ENCODE assay signal across 16 cellular contexts in the genomic region with DNA sequence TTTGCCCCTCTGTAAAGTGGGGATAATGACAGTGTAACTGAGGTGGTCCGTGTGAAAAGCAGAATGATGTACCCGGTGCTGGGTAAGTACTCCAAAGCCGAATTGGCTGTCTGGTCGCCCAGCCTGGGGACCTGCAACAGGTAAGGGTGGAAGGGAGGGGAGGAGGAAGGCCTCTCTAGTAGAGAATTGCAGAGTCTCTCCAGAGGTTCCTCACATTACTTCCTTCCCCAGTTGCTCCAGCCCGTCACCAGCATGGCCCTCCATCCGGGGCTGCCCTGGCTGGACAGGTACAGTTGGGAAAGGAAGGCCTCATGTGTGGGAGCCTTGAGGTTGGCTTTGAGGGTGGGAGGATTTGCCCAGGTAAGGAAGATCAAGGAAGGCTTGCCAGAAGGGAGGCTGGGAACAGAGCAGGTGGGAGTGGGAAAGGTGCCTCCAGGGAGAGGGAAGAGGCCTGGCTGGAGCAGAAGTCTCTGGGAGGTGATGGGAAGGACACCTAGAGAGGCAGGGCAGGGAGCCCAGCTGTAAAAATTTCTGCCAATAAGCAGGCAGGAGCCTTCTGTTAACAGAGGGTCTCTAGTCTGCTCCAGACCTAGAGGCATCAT. TPM values are rescaled to one million over a fixed set of nuclear protein-coding genes. Genes with fewer than 3 reads are reported as not detected.
DNase-seq lines count a peak whose midpoint lies in the region; ATAC-seq and TF ChIP-seq lines count a peak whose summit lies in the region.
"Had no signal": no experiment of that assay in that cellular context is flagged by ENCODE, and none has a peak within 500 bp of the region (broad histone marks: within the 10 kb centered on the region; RNA-seq: fewer than 3 reads in every experiment).

No MANE protein-coding gene starts in this region.

- H3K27ac Mint-ChIP-seq in stimulated activated naive CD8-positive, alpha-beta T cell treated with anti-CD3 and anti-CD28 coated beads, Interleukin-15, Interleukin-2, amounts not matched to agents 100 ng/mL and 50 ng/mL, for 24 hours: peak overlapping the region; percentile 88
- H3K27ac Mint-ChIP-seq in activated T-helper 17 cell treated with anti-CD3 and anti-CD28 coated beads, Interleukin-2, amount 50 U/mL, for 72 hours: peak overlapping the region; percentile 95
- peak overlapping the region; percentile 92 to 95 for H3K27ac Mint-ChIP-seq in natural killer cell

- no peak overlapping the region for H3K27ac ChIP-seq in foreskin keratinocyte
- H3K27ac ChIP-seq: thyroid gland had no signal

- peaks cover 69% of the 10 kb centered on the region for H3K4me1 Mint-ChIP-seq in stimulated activated naive CD8-positive, alpha-beta T cell treated with anti-CD3 and anti-CD28 coated beads, Interleukin-15, Interleukin-2, amounts not matched to agents 100 ng/mL and 50 ng/mL, for 24 hours (ENCODE audit: low read depth)
- H3K4me1 Mint-ChIP-seq in activated T-helper 17 cell treated with anti-CD3 and anti-CD28 coated beads, Interleukin-2, amount 50 U/mL, for 72 hours: peaks cover 33% of the 10 kb centered on the region
- H3K4me1 Mint-ChIP-seq in natural killer cell: peaks cover 38 to 60% of the 10 kb centered on the region in 2 donors

- H3K4me3 Mint-ChIP-seq in stimulated activated naive CD8-positive, alpha-beta T cell treated with anti-CD3 and anti-CD28 coated beads, Interleukin-15, Interleukin-2, amounts not matched to agents 100 ng/mL and 50 ng/mL, for 24 hours: peak overlapping the region; percentile 89
- peak overlapping the region; percentile 94 for H3K4me3 Mint-ChIP-seq in activated T-helper 17 cell treated with anti-CD3 and anti-CD28 coated beads, Interleukin-2, amount 50 U/mL, for 72 hours
- H3K4me3 Mint-ChIP-seq in natural killer cell: peak overlapping the region; percentile 71
- H3K4me3 Mint-ChIP-seq: brain had no signal

- H3K27me3 ChIP-seq in foreskin keratinocyte: no peaks in the 10 kb centered on the region
- H3K27me3 ChIP-seq: thyroid gland had no signal

- TF ChIP-seq CTCF in natural killer cell (IDR thresholded peaks at IDR 0.05) (no peak), foreskin keratinocyte (conservative IDR thresholded peaks at IDR 0.05) (no peak)

- no peaks in the 10 kb centered on the region for H3K9me3 Mint-ChIP-seq in stimulated activated naive CD8-positive, alpha-beta T cell treated with anti-CD3 and anti-CD28 coated beads, Interleukin-15, Interleukin-2, amounts not matched to agents 100 ng/mL and 50 ng/mL, for 24 hours
- no peaks in the 10 kb centered on the region for H3K9me3 Mint-ChIP-seq in activated T-helper 17 cell treated with anti-CD3 and anti-CD28 coated beads, Interleukin-2, amount 50 U/mL, for 72 hours
- no peaks in the 10 kb centered on the region for H3K9me3 Mint-ChIP-seq in natural killer cell
- H3K9me3 Mint-ChIP-seq: brain had no signal

- H3K27me3 Mint-ChIP-seq in stimulated activated naive CD8-positive, alpha-beta T cell treated with anti-CD3 and anti-CD28 coated beads, Interleukin-15, Interleukin-2, amounts not matched to agents 100 ng/mL and 50 ng/mL, for 24 hours: no peaks in the 10 kb centered on the region
- H3K27me3 Mint-ChIP-seq in activated T-helper 17 cell treated with anti-CD3 and anti-CD28 coated beads, Interleukin-2, amount 50 U/mL, for 72 hours: no peaks in the 10 kb centered on the region
- no peaks in the 10 kb centered on the region for H3K27me3 Mint-ChIP-seq in natural killer cell (ENCODE audit: low read depth in 2 of 2)

- peaks cover 8% of the 10 kb centered on the region for H3K4me1 ChIP-seq in foreskin keratinocyte
- H3K4me1 ChIP-seq: thyroid gland had no signal

- H3K36me3 Mint-ChIP-seq in stimulated activated naive CD8-positive, alpha-beta T cell treated with anti-CD3 and anti-CD28 coated beads, Interleukin-15, Interleukin-2, amounts not matched to agents 100 ng/mL and 50 ng/mL, for 24 hours (ENCODE audit: low read depth): peaks cover 10% of the 10 kb centered on the region
- peaks cover 38% of the 10 kb centered on the region for H3K36me3 Mint-ChIP-seq in activated T-helper 17 cell treated with anti-CD3 and anti-CD28 coated beads, Interleukin-2, amount 50 U/mL, for 72 hours (ENCODE audit: low read depth)
- no peaks in the 10 kb centered on the region for H3K36me3 Mint-ChIP-seq in natural killer cell
- H3K36me3 Mint-ChIP-seq: brain had no signal

- intact Hi-C loops in natural killer cell (cut with micrococcal nuclease) (no loop called here), left colon (cut with DNase I, micrococcal nuclease) (no loop called here)

- no peak for DNase-seq in stimulated activated naive CD8-positive, alpha-beta T cell treated with anti-CD3 and anti-CD28 coated beads, Interleukin-15, Interleukin-2, amounts not matched to agents 100 U/mL and 50 U/mL, for 24 hours
- DNase-seq in natural killer cell: no peak
- DNase-seq in foreskin keratinocyte: no peak
- no peak for DNase-seq in left colon
- no peak for DNase-seq in iPS-NIHi11 (ENCODE audit: low spot score)
- DNase-seq: DMS79 treated with DMSO at 0.1 percent for 48 hours, NCI-H2081, NCI-H748 treated with DMSO at 0.1 percent for 48 hours, thyroid gland had no signal

- no peak for ATAC-seq in stimulated activated naive CD8-positive, alpha-beta T cell treated with anti-CD3 and anti-CD28 coated beads, Interleukin-15, Interleukin-2, amounts not matched to agents 100 U/mL and 50 U/mL, for 24 hours
- ATAC-seq in activated T-helper 17 cell treated with anti-CD3 and anti-CD28 coated beads, Interleukin-2, amount 50 U/mL, for 72 hours (replicated peaks): no peak
- ATAC-seq in natural killer cell (no peak), foreskin keratinocyte (no peak), left colon (no peak), HG03045 (IDR thresholded peaks at IDR 0.05; ENCODE audit: unreplicated experiment) (no peak)

RNA-seq across cellular contexts. Expression of gene PSTPIP1, which starts 1.7 kb away (rescaled TPM):
- 100 to 1,000 TPM; 125 to 137 TPM for total RNA-seq in activated T-helper 17 cell treated with anti-CD3 and anti-CD28 coated beads, Interleukin-2, amount 50 U/mL, for 72 hours
- 100 to 1,000 TPM; 218 to 316 (median 228) TPM for total RNA-seq in natural killer cell
- total RNA-seq in foreskin keratinocyte: 6.6 and 7.1 TPM in 2 replicates
- polyA plus RNA-seq in foreskin keratinocyte: 5.4 and 7.0 TPM in 2 replicates
- 1 to 10 TPM; 1.6 to 7.2 TPM for total RNA-seq in left colon
- total RNA-seq: M059J, osteocyte, RPMI7951 had no signal

Comparison
In these comparisons a context has a peak if more than half of its experiments do, and no peak if none do; other contexts are left out.
1. RNA of gene PSTPIP1, which starts 1.7 kb away (total RNA-seq): 218 to 316 TPM in natural killer cell and 125 to 137 TPM in activated T-helper 17 cell treated with anti-CD3 and anti-CD28 coated beads, Interleukin-2, amount 50 U/mL, for 72 hours; 1.6 to 7.2 TPM in left colon and 6.6 to 7.1 TPM in foreskin keratinocyte; every median in the first group is over 10 times any median in the second.
2. Peak in every context shown above with its lines, with median percentiles within 50 percentile points of each other: H3K27ac Mint-ChIP-seq and H3K4me3 Mint-ChIP-seq.